In genomic region chr10:67782556-67782955, GRCh38 we compare ENCODE assay signal across 1 cellular context.
TF ChIP-seq lines count a peak whose summit lies in the region.

No MANE protein-coding gene starts in this region.

TF ChIP-seq in K562, 482 proteins besides CTCF, POLR2A, EP300 and RAD21:
- TF ChIP-seq MEIS2 (IDR thresholded peaks at IDR 0.05; ENCODE audit: partially characterized antibody) (peak; percentile 25), RNF219 (CRISPR knock-in tag; IDR thresholded peaks at IDR 0.05) (no peak)
